In genomic region chr12:120014381-120014735, GRCh38 we compare ENCODE assay signal across 1 cellular context. TPM values are rescaled to one million over a fixed set of nuclear protein-coding genes. Genes with fewer than 3 reads are reported as not detected.
"Had no signal": no experiment of that assay in that cellular context is flagged by ENCODE, and none has a peak within 500 bp of the region (broad histone marks: within the 10 kb centered on the region; RNA-seq: fewer than 3 reads in every experiment).

No MANE protein-coding gene starts in this region.

RNA-seq across cellular contexts. Expression of gene BICDL1, which starts 25.3 kb away (rescaled TPM):
- total RNA-seq: osteoblast had no signal
